ENCODE assay signal across 2 cellular contexts in the genomic region with DNA sequence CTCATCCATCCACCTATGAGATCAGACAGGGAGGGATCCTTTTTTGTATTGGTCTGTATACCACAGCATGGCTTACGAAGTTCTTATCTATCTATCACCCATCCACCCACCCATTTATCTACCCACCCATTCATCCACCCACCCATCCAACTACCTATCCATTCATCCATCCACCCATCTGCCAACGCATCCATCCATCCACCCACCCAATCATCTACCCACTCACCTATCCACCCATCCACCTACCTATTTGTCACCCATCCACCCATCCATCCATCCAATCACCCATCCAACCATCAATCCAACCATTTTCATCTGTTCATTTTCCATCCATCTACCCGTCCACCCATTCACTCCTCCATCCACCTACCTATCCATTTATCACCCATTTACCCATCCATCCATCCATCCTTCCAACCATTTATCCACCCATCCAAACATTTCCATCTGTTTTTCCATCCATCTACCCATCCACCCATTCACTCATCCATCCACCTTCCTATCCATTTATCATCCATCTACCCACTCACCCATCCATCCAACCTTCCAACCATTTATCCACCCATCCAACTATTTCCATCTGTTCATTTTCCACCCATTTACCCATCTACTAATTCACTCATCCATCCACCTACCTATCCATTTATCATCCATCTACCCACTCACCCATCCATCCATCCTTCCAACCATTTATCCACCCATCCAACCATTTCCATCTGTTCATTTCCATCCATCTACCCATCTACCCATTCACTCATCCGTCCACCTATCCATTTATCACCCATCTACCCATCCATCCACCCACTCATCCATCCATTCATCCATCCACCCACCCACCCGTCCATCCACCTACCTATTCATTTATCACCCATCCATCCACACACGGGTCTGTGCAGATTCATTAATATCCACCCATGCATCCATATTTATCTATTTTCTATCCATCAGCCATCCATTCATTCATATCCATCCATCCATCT.
TF ChIP-seq lines count a peak whose summit lies in the region.

No MANE protein-coding gene starts in this region.

TF ChIP-seq in IMR-90, 13 proteins besides CTCF, POLR2A, EP300 and RAD21:
- TF ChIP-seq CHD1 (IDR thresholded peaks at IDR 0.05; ENCODE audit: low read depth, low read length) (no peak), RFX5 (IDR thresholded peaks at IDR 0.05; ENCODE audit: low read depth, low read length) (no peak)
- TF ChIP-seq, protein P1, sequence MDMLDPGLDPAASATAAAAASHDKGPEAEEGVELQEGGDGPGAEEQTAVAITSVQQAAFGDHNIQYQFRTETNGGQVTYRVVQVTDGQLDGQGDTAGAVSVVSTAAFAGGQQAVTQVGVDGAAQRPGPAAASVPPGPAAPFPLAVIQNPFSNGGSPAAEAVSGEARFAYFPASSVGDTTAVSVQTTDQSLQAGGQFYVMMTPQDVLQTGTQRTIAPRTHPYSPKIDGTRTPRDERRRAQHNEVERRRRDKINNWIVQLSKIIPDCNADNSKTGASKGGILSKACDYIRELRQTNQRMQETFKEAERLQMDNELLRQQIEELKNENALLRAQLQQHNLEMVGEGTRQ (IDR thresholded peaks at IDR 0.05; ENCODE audit: low read depth, low read length) = no peak
TF ChIP-seq in IMR-90: peak in this region for 0.

TF ChIP-seq in K562, 482 proteins besides CTCF, POLR2A, EP300 and RAD21:
- TF ChIP-seq HDAC1 (IDR thresholded peaks at IDR 0.05) (peak in 1 of 2 experiments; percentile 18; a peak in 1 of 4 replicates), EGR1 (conservative IDR thresholded peaks at IDR 0.05) (peak; percentile 70), PHF20 (IDR thresholded peaks at IDR 0.05; ENCODE audit: partially characterized antibody) (no peak)
